15 cellular contexts compared by ENCODE assay signal in genomic region chr13:40316301-40316700, GRCh38.
DNase-seq lines count a peak whose midpoint lies in the region; ATAC-seq and TF ChIP-seq lines count a peak whose summit lies in the region.
"Had no signal": no experiment of that assay in that cellular context is flagged by ENCODE, and none has a peak within 500 bp of the region (broad histone marks: within the 10 kb centered on the region; RNA-seq: fewer than 3 reads in every experiment).

No MANE protein-coding gene starts in this region.

- H3K9me3 ChIP-seq in ovary (no peaks in the 10 kb centered on the region), Peyer's patch (no peaks in the 10 kb centered on the region)
- H3K9me3 ChIP-seq: Caco-2, SJCRH30 had no signal

- TF ChIP-seq EP300 in ovary (IDR thresholded peaks at IDR 0.05): no peak

- DNase-seq in activated naive CD4-positive, alpha-beta T cell treated with anti-CD3 and anti-CD28 coated beads for 36 hours: peak; percentile 74
- no peak for DNase-seq in activated naive CD4-positive, alpha-beta T cell (lab: John Stamatoyannopoulos, UW)
- DNase-seq in activated naive CD4-positive, alpha-beta T cell treated with anti-CD3 and anti-CD28 coated beads, Interleukin-2, amount 50 U/mL, for 16 hours: peak; percentile 22
- DNase-seq in ovary (peak in 4 of 5 donors; percentile 34 to 53 (median 46)), NK-92 (lab: John Stamatoyannopoulos, UW; ENCODE audit: unreplicated experiment) (no peak), caudate nucleus (lab: John Stamatoyannopoulos, UW) (no peak), Peyer's patch (no peak)
- DNase-seq: Caco-2, EL, erythroblast, left ventricle myocardium superior, NCI-H187, posterior cingulate gyrus, SJCRH30 had no signal

- H3K36me3 ChIP-seq in ovary (no peaks in the 10 kb centered on the region), Peyer's patch (no peaks in the 10 kb centered on the region)
- H3K36me3 ChIP-seq: SJCRH30 had no signal

- H3K4me1 ChIP-seq in ovary (ENCODE audit: insufficient read depth) (peaks cover 2% of the 10 kb centered on the region), Peyer's patch (peaks cover 0 to 4% (median 2%) of the 10 kb centered on the region in 4 donors)
- H3K4me1 ChIP-seq: Caco-2 had no signal

- intact Hi-C loops in activated naive CD4-positive, alpha-beta T cell treated with anti-CD3 and anti-CD28 coated beads for 36 hours (cut with micrococcal nuclease): loop anchor here (1.0 to 5.0 kb wide), 3 partner anchors 65 to 460 kb away; no protein-coding TSS in a partner anchor
- intact Hi-C loops in ovary (cut with DNase I): no loop called here

- H3K27ac Mint-ChIP-seq in activated naive CD4-positive, alpha-beta T cell treated with anti-CD3 and anti-CD28 coated beads for 36 hours: peak overlapping the region; percentile 84

- no peaks in the 10 kb centered on the region for H3K36me3 Mint-ChIP-seq in activated naive CD4-positive, alpha-beta T cell treated with anti-CD3 and anti-CD28 coated beads for 36 hours (ENCODE audit: low read depth)

- H3K4me3 ChIP-seq in ovary (no peak overlapping the region), Peyer's patch (no peak overlapping the region)
- H3K4me3 ChIP-seq: SJCRH30 had no signal

- CTCF ChIA-PET in activated naive CD4-positive, alpha-beta T cell treated with anti-CD3 and anti-CD28 coated beads for 36 hours (lab: Charles Lee): interaction anchor here (0.6 to 1.8 kb wide), 4 partner anchors 9 to 668 kb away, joined by 3 to 5 read pairs (median 4); no protein-coding TSS in a partner anchor

- H3K27me3 ChIP-seq in ovary (no peaks in the 10 kb centered on the region), Peyer's patch (no peaks in the 10 kb centered on the region)
- H3K27me3 ChIP-seq: SJCRH30 had no signal

- no peaks in the 10 kb centered on the region for H3K9me3 Mint-ChIP-seq in activated naive CD4-positive, alpha-beta T cell treated with anti-CD3 and anti-CD28 coated beads for 36 hours

- H3K27me3 Mint-ChIP-seq in activated naive CD4-positive, alpha-beta T cell treated with anti-CD3 and anti-CD28 coated beads for 36 hours (ENCODE audit: low read depth): no peaks in the 10 kb centered on the region

- TF ChIP-seq CTCF in ovary (IDR thresholded peaks at IDR 0.05): no peak
- no peak for TF ChIP-seq CTCF in Peyer's patch (IDR thresholded peaks at IDR 0.05)

- H3K4me1 Mint-ChIP-seq in activated naive CD4-positive, alpha-beta T cell treated with anti-CD3 and anti-CD28 coated beads for 36 hours (ENCODE audit: low read depth): peaks cover 65% of the 10 kb centered on the region

- WGBS in ovary, 3 donors: 31 to 47% (median 42%) methylated on average over 7 of the region's 7 CpGs

- H3K27ac ChIP-seq in ovary (no peak overlapping the region), caudate nucleus (ENCODE audit: low read depth, low read length) (no peak overlapping the region), Peyer's patch (no peak overlapping the region)
- H3K27ac ChIP-seq: SJCRH30 had no signal

- no peak for ATAC-seq in GM18861 (IDR thresholded peaks at IDR 0.05; ENCODE audit: unreplicated experiment)

- peak overlapping the region; percentile 33 for H3K4me3 Mint-ChIP-seq in activated naive CD4-positive, alpha-beta T cell treated with anti-CD3 and anti-CD28 coated beads for 36 hours

- TF ChIP-seq POLR2A in ovary (IDR thresholded peaks at IDR 0.05): no peak
- TF ChIP-seq POLR2A in Peyer's patch (IDR thresholded peaks at IDR 0.05): no peak

Comparison
In these comparisons a context has a peak if more than half of its experiments do, and no peak if none do; other contexts are left out.
1. DNase-seq: peak in activated naive CD4-positive, alpha-beta T cell treated with anti-CD3 and anti-CD28 coated beads for 36 hours (single experiment), activated naive CD4-positive, alpha-beta T cell treated with anti-CD3 and anti-CD28 coated beads, Interleukin-2, amount 50 U/mL, for 16 hours (single experiment) and ovary (4 of 5); none in activated naive CD4-positive, alpha-beta T cell (0 of 4), NK-92 (single experiment), caudate nucleus (0 of 61) and Peyer's patch (0 of 3).